In genomic region chr17:19342611-19343255, GRCh38 we compare ENCODE assay signal across 1 cellular context.
TF ChIP-seq lines count a peak whose summit lies in the region.

No MANE protein-coding gene starts in this region.

TF ChIP-seq in A549, 52 proteins besides CTCF, POLR2A, EP300 and RAD21:
- TF ChIP-seq JUNB (IDR thresholded peaks at IDR 0.05) (no peak), POLR2AphosphoS2 (conservative IDR thresholded peaks at IDR 0.05; ENCODE audit: low read length) (0 out of 2 replicates have a peak, but pooled peaks have one; percentile 32), HMGXB4 (CRISPR knock-in tag; IDR thresholded peaks at IDR 0.05; ENCODE audit: borderline replicate concordance) (no peak)
